Comparison of ENCODE assay signal across 9 cellular contexts in the genomic region with DNA sequence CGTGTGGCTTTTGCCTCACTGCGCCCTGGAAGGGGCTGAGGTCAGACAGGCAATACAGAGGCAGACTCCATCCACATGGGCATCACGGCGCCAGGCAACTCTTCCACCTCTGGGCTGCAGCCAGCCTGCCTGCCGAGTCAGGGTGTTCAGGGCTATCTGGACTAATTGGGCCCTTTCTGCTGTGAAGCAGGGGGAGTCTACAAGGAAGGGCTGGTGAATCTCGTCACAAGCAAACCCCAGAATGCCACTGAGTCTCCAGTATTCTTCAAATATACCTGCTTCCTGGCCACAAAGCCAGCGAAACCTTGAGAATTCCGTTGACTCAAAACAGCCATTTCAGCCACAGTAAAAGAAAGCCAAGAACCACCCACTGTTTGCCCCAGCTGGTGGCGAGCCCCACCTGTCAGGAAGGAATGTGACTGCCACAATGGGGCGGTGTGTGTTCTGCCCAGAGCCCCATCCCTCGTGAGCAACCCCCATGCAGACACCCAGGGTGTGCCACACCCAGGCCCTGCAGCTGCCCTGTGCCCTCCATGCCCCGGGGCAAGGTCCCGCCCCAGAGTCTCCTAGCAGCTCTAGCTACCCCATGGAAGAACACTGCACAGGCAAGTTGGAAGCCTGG.
DNase-seq lines count a peak whose midpoint lies in the region; ATAC-seq and TF ChIP-seq lines count a peak whose summit lies in the region.
"Had no signal": no experiment of that assay in that cellular context is flagged by ENCODE, and none has a peak within 500 bp of the region (broad histone marks: within the 10 kb centered on the region; RNA-seq: fewer than 3 reads in every experiment).

No MANE protein-coding gene starts in this region.

- no peaks in the 10 kb centered on the region for H3K27me3 ChIP-seq in foreskin keratinocyte

- peaks cover 10% of the 10 kb centered on the region for H3K4me1 ChIP-seq in foreskin keratinocyte

- peak; percentile 38 for TF ChIP-seq CTCF in foreskin keratinocyte (conservative IDR thresholded peaks at IDR 0.05)
- TF ChIP-seq CTCF in coronary artery (IDR thresholded peaks at IDR 0.05), result no peak

- no peak overlapping the region for H3K4me3 ChIP-seq in coronary artery

- H3K27ac ChIP-seq in foreskin keratinocyte (no peak overlapping the region), temporal lobe (ENCODE audit: low read depth, low read length) (peak overlapping the region; percentile 85), coronary artery (no peak overlapping the region)

- ATAC-seq in GM18907 (IDR thresholded peaks at IDR 0.05; ENCODE audit: unreplicated experiment) (peak; percentile 76), HG02798 (IDR thresholded peaks at IDR 0.05; ENCODE audit: poor library complexity, unreplicated experiment) (peak; percentile 58), foreskin keratinocyte (peak; percentile 71)
- ATAC-seq: Panc1 had no signal

- DNase-seq in T-helper 2 cell, result peak in 4 of 5 experiments; percentile 26 to 82 (median 45)
- DNase-seq in foreskin keratinocyte, result peak; percentile 37 to 60
- no peak for DNase-seq in coronary artery (ENCODE audit: low spot score)
- no peak for DNase-seq in DMS79 (lab: John Stamatoyannopoulos, UW)
- DNase-seq in cerebellar cortex (ENCODE audit: low spot score), result no peak

Comparison
In these comparisons a context has a peak if more than half of its experiments do, and no peak if none do; other contexts are left out.
1. DNase-seq: peak in T-helper 2 cell (4 of 5) and foreskin keratinocyte (2 of 2); none in coronary artery (single experiment), DMS79 (single experiment) and cerebellar cortex (single experiment).
2. Peak in every context shown above with its lines, with median percentiles within 50 percentile points of each other: ATAC-seq.